In genomic region chr5:95864944-95865504, GRCh38 we compare ENCODE assay signal across 1 cellular context.
TF ChIP-seq lines count a peak whose summit lies in the region.

No MANE protein-coding gene starts in this region.

TF ChIP-seq in HepG2, 621 proteins besides CTCF, POLR2A, EP300 and RAD21 (continued from another document and continues in another):
- TF ChIP-seq ATF2 (CRISPR knock-in tag; IDR thresholded peaks at IDR 0.05), result peak; percentile 83
- no peak for TF ChIP-seq ZNF20 (CRISPR knock-in tag; IDR thresholded peaks at IDR 0.05)
- TF ChIP-seq NR2F6 (IDR thresholded peaks at IDR 0.05), result peak; percentile 91
- TF ChIP-seq NR2F6 (CRISPR knock-in tag; IDR thresholded peaks at IDR 0.05), result peak; percentile 93
- peak; percentile 89; the same call in 1 of the 2 replicates for TF ChIP-seq ETV5 (CRISPR knock-in tag; IDR thresholded peaks at IDR 0.05; ENCODE audit: borderline replicate concordance)
- TF ChIP-seq TARDBP (CRISPR knock-in tag; IDR thresholded peaks at IDR 0.05), result peak; percentile 77
- TF ChIP-seq ZNF609 (CRISPR knock-in tag; IDR thresholded peaks at IDR 0.05; ENCODE audit: borderline replicate concordance), result peak; percentile 84; the same call in 1 of the 2 replicates
- peak; percentile 68 for TF ChIP-seq PHF5A (CRISPR knock-in tag; IDR thresholded peaks at IDR 0.05; ENCODE audit: low read depth, unreplicated experiment)
- peak; percentile 87 for TF ChIP-seq TGIF2 (CRISPR knock-in tag; IDR thresholded peaks at IDR 0.05)
- TF ChIP-seq ZSCAN30 (CRISPR knock-in tag; IDR thresholded peaks at IDR 0.05), result 0 out of 2 replicates have a peak, but pooled peaks have one; percentile 27
- TF ChIP-seq SIX1 (CRISPR knock-in tag; IDR thresholded peaks at IDR 0.05; ENCODE audit: borderline replicate concordance), result peak; percentile 54; the same call in 1 of the 2 replicates
- TF ChIP-seq MTA1 (CRISPR knock-in tag; IDR thresholded peaks at IDR 0.05; ENCODE audit: borderline replicate concordance), result 0 out of 2 replicates have a peak, but pooled peaks have one; percentile 41
- TF ChIP-seq KLF12 (CRISPR knock-in tag; IDR thresholded peaks at IDR 0.05; ENCODE audit: borderline replicate concordance), result no peak; the same call in 1 of the 2 replicates
- TF ChIP-seq RBAK (CRISPR knock-in tag; IDR thresholded peaks at IDR 0.05), result peak; percentile 60; the same call in 1 of the 2 replicates
- TF ChIP-seq MTA3 (CRISPR knock-in tag; IDR thresholded peaks at IDR 0.05), result no peak
- TF ChIP-seq ARID2 (CRISPR knock-in tag; IDR thresholded peaks at IDR 0.05; ENCODE audit: borderline replicate concordance), result peak; percentile 78; the same call in 1 of the 2 replicates
- TF ChIP-seq CREM (IDR thresholded peaks at IDR 0.05), result peak; percentile 80
- no peak for TF ChIP-seq CREM (CRISPR knock-in tag; IDR thresholded peaks at IDR 0.05)
- no peak for TF ChIP-seq SALL2 (CRISPR knock-in tag; IDR thresholded peaks at IDR 0.05)
- TF ChIP-seq GRHL1 (CRISPR knock-in tag; conservative IDR thresholded peaks at IDR 0.05), result no peak
- peak; percentile 89 for TF ChIP-seq BCL6 (CRISPR knock-in tag; IDR thresholded peaks at IDR 0.05)
- peak; percentile 79; the same call in 1 of the 2 replicates for TF ChIP-seq FOXJ3 (CRISPR knock-in tag; IDR thresholded peaks at IDR 0.05; ENCODE audit: borderline replicate concordance)
- TF ChIP-seq HNRNPH1 (optimal IDR thresholded peaks at IDR 0.05; ENCODE audit: low read depth, low read length), result no peak
- peak; percentile 72; the same call in 1 of the 2 replicates for TF ChIP-seq HNF1A (IDR thresholded peaks at IDR 0.05; ENCODE audit: low read depth)
- TF ChIP-seq HNF1A (CRISPR knock-in tag; IDR thresholded peaks at IDR 0.05; ENCODE audit: borderline replicate concordance), result peak; percentile 86
- TF ChIP-seq FOXA1 (IDR thresholded peaks at IDR 0.05), result peak; percentile 23; the same call in 1 of the 2 replicates
- TF ChIP-seq FOXA1 (CRISPR knock-in tag; IDR thresholded peaks at IDR 0.05), result peak; percentile 51
- no peak for TF ChIP-seq ZNF383 (CRISPR knock-in tag; IDR thresholded peaks at IDR 0.05; ENCODE audit: borderline replicate concordance)
- no peak for TF ChIP-seq ZNF343 (CRISPR knock-in tag; IDR thresholded peaks at IDR 0.05)
- no peak for TF ChIP-seq FLYWCH1 (CRISPR knock-in tag; IDR thresholded peaks at IDR 0.05)
- no peak for TF ChIP-seq NFATC3 (CRISPR knock-in tag; IDR thresholded peaks at IDR 0.05)
- TF ChIP-seq ERF (CRISPR knock-in tag; IDR thresholded peaks at IDR 0.05), result peak; percentile 82
- peak; percentile 87; the same call in 1 of the 2 replicates for TF ChIP-seq ZNF878 (CRISPR knock-in tag; IDR thresholded peaks at IDR 0.05)
- TF ChIP-seq PATZ1 (CRISPR knock-in tag; IDR thresholded peaks at IDR 0.05), result peak; percentile 45; the same call in 1 of the 2 replicates
- peak; percentile 42; the same call in 1 of the 2 replicates for TF ChIP-seq ZBTB37 (CRISPR knock-in tag; IDR thresholded peaks at IDR 0.05)
- no peak for TF ChIP-seq ZFP62 (CRISPR knock-in tag; IDR thresholded peaks at IDR 0.05)
- no peak for TF ChIP-seq ZNF619 (CRISPR knock-in tag; IDR thresholded peaks at IDR 0.05)
- peak; percentile 89 for TF ChIP-seq DPF2 (CRISPR knock-in tag; IDR thresholded peaks at IDR 0.05; ENCODE audit: borderline replicate concordance, low read depth)
- TF ChIP-seq KLF15 (CRISPR knock-in tag; IDR thresholded peaks at IDR 0.05; ENCODE audit: borderline replicate concordance), result no peak
- TF ChIP-seq U2AF1 (optimal IDR thresholded peaks at IDR 0.05; ENCODE audit: low read depth, low read length), result no peak
- no peak for TF ChIP-seq ZNF773 (CRISPR knock-in tag; IDR thresholded peaks at IDR 0.05; ENCODE audit: borderline replicate concordance)
- no peak for TF ChIP-seq PHB2 (IDR thresholded peaks at IDR 0.05; ENCODE audit: partially characterized antibody)
- TF ChIP-seq HMG20B (CRISPR knock-in tag; conservative IDR thresholded peaks at IDR 0.05), result peak; percentile 62; the same call in 1 of the 2 replicates
- no peak for TF ChIP-seq MLXIP (CRISPR knock-in tag; IDR thresholded peaks at IDR 0.05; ENCODE audit: borderline replicate concordance)
- 0 out of 2 replicates have a peak, but pooled peaks have one; percentile 31 for TF ChIP-seq KMT2A (CRISPR knock-in tag; IDR thresholded peaks at IDR 0.05)
- TF ChIP-seq ZNF556 (CRISPR knock-in tag; IDR thresholded peaks at IDR 0.05; ENCODE audit: borderline replicate concordance), result no peak; the same call in 1 of the 2 replicates
- peak; percentile 88 for TF ChIP-seq SOX5 (CRISPR knock-in tag; IDR thresholded peaks at IDR 0.05; ENCODE audit: borderline replicate concordance)
- peak; percentile 77 for TF ChIP-seq SMAD3 (CRISPR knock-in tag; IDR thresholded peaks at IDR 0.05)
- 0 out of 2 replicates have a peak, but pooled peaks have one; percentile 79 for TF ChIP-seq RFXANK (CRISPR knock-in tag; IDR thresholded peaks at IDR 0.05)
- TF ChIP-seq ARNT2 (CRISPR knock-in tag; IDR thresholded peaks at IDR 0.05; ENCODE audit: low read depth), result peak; percentile 36; the same call in 1 of the 2 replicates
